In genomic region chr19:13959141-13959961, GRCh38 we compare ENCODE assay signal across 1 cellular context.
TF ChIP-seq lines count a peak whose summit lies in the region.

No MANE protein-coding gene starts in this region.

TF ChIP-seq in GM12878, 131 proteins besides CTCF, POLR2A, EP300 and RAD21:
- no peak for TF ChIP-seq PML (IDR thresholded peaks at IDR 0.05; ENCODE audit: low read length)
- TF ChIP-seq PKNOX1 (IDR thresholded peaks at IDR 0.05), result no peak
- TF ChIP-seq POLR2AphosphoS5 (IDR thresholded peaks at IDR 0.05; ENCODE audit: low read length), result 0 out of 2 replicates have a peak, but pooled peaks have one; percentile 4
- TF ChIP-seq CREB1 (IDR thresholded peaks at IDR 0.05; ENCODE audit: low read depth), result no peak
- TF ChIP-seq ZNF592 (IDR thresholded peaks at IDR 0.05), result no peak
